In the genomic region with DNA sequence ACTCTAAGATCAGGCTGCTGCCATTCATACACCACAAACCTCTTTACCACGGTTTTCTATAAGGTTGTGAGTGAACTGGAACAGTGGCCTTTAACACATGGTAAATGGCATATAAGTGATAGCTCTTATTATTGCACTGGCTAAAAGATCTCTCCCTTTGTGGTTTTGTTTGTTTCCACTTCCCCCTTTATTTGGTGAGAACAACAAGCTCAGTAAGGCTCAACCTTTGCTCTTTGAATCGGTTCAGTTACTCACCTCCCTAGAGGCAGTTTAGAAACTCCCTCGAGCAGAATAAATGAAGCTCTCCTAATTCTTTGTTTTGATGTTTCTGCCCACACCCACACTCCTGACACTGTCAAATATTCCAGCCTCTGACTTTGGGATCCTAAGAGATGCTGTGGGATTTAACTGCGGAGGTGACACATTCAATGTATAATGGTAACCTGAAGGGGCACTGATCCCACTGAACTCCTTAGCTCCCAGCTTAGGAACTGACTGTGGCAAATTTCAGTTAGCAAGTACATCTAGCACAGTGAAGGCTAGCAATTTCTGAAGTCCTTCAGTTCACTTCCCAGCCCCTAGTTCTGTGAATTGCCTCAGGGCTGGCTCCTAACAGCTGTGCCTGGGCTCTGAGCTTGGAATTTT, we compare ENCODE assay signal across 1 cellular context.
TF ChIP-seq lines count a peak whose summit lies in the region.

No MANE protein-coding gene starts in this region.

TF ChIP-seq in H1, 55 proteins besides CTCF, POLR2A, EP300 and RAD21 (continued from another document):
- TF ChIP-seq, protein P1, sequence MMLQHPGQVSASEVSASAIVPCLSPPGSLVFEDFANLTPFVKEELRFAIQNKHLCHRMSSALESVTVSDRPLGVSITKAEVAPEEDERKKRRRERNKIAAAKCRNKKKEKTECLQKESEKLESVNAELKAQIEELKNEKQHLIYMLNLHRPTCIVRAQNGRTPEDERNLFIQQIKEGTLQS (IDR thresholded peaks at IDR 0.05; ENCODE audit: insufficient read depth, low read depth, low read length) = no peak
